ENCODE assay signal across 8 cellular contexts in the genomic region with DNA sequence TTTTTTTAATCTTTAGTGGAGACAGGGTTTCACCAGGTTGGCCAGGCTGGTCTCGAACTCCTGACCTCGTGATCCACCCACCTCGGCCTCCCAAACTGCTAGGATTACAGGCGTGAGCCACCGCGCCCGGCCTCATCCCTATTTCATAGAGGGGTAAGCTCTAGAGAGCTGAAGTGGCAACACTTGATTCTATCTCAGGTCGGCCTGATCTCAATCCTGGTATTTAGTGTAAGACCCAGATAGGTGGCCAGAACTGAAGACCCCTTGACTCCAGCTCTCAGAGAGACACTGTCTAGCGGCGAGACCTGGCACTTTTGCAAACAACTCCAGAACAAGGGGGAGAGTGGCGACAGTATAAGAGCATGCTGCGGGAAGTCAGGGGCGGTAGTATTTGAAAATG. TPM values are rescaled to one million over a fixed set of nuclear protein-coding genes. Genes with fewer than 3 reads are reported as not detected.
DNase-seq lines count a peak whose midpoint lies in the region; ATAC-seq and TF ChIP-seq lines count a peak whose summit lies in the region.
"Not testable (repeated sequence)": the region's sequence is repeated elsewhere in the genome, so short reads cannot be mapped to it uniquely, and the experiment has no call there.

No MANE protein-coding gene starts in this region.

- H3K27ac Mint-ChIP-seq in progenitor cell of endocrine pancreas = peak overlapping the region; percentile 86

- H3K27ac ChIP-seq in ascending aorta = peak overlapping the region; percentile 54 to 62
- H3K27ac ChIP-seq in esophagus squamous epithelium = peak overlapping the region; percentile 82 to 96 (median 90)
- peak overlapping the region in 1 of 3 donors; percentile 56 for H3K27ac ChIP-seq in right lobe of liver
- H3K27ac ChIP-seq in uterus = peak overlapping the region; percentile 79 to 85

- H3K4me3 ChIP-seq in GM08714 (ENCODE audit: low read length) = peak overlapping the region; percentile 9; the same call in 1 of the 2 replicates
- peak overlapping the region; percentile 84 to 97 for H3K4me3 ChIP-seq in ascending aorta
- H3K4me3 ChIP-seq in esophagus squamous epithelium = peak overlapping the region; percentile 76 to 98 (median 90)
- peak overlapping the region; percentile 73 to 99 (median 84) for H3K4me3 ChIP-seq in right lobe of liver
- H3K4me3 ChIP-seq in uterus = peak overlapping the region; percentile 40 to 78

- not testable (repeated sequence) for H3K9me3 Mint-ChIP-seq in progenitor cell of endocrine pancreas (ENCODE audit: low read depth)

- H3K4me1 Mint-ChIP-seq in progenitor cell of endocrine pancreas (ENCODE audit: low read depth) = peaks cover 11% of the 10 kb centered on the region

- WGBS in esophagus squamous epithelium, 2 donors = 25 to 38% methylated on average over 4 to 8 of the region's 13 CpGs
- WGBS in right lobe of liver (ENCODE audit: insufficient coverage, low coverage, low lambda C conversion rate, missing lambda C conversion rate) = 34% methylated on average over 11 of the region's 13 CpGs

- H3K27me3 ChIP-seq in ascending aorta, esophagus squamous epithelium, right lobe of liver, uterus: not testable (repeated sequence)

- ATAC-seq in HG03432 (IDR thresholded peaks at IDR 0.05; ENCODE audit: unreplicated experiment) (peak; percentile 7), SK-N-SH treated with all-trans-retinoic acid at 6 μM for 48 hours (peak; percentile 15), right lobe of liver (peak in 3 of 4 donors; percentile 4 to 18 (median 4))

- H3K4me3 Mint-ChIP-seq in progenitor cell of endocrine pancreas (ENCODE audit: low read depth) = peak overlapping the region; percentile 93

- not testable (repeated sequence) for TF ChIP-seq POLR2A in esophagus squamous epithelium (IDR thresholded peaks at IDR 0.05); right lobe of liver (IDR thresholded peaks at IDR 0.05); uterus (IDR thresholded peaks at IDR 0.05)

- TF ChIP-seq CTCF in ascending aorta (IDR thresholded peaks at IDR 0.05); esophagus squamous epithelium (IDR thresholded peaks at IDR 0.05); right lobe of liver (IDR thresholded peaks at IDR 0.05); progenitor cell of endocrine pancreas (IDR thresholded peaks at IDR 0.05; ENCODE audit: unreplicated experiment); uterus (IDR thresholded peaks at IDR 0.05): not testable (repeated sequence)

- peaks cover 0 to 13% of the 10 kb centered on the region in 2 donors for H3K4me1 ChIP-seq in ascending aorta
- H3K4me1 ChIP-seq in esophagus squamous epithelium = peaks cover 15 to 45% (median 18%) of the 10 kb centered on the region in 3 donors
- peaks cover 0 to 17% (median 5%) of the 10 kb centered on the region in 4 donors for H3K4me1 ChIP-seq in right lobe of liver
- H3K4me1 ChIP-seq in uterus = peaks cover 0 to 11% of the 10 kb centered on the region in 2 donors

- not testable (repeated sequence) for DNase-seq in ascending aorta (ENCODE audit: low spot score in 2 of 2); esophagus squamous epithelium (lab: John Stamatoyannopoulos, UW); right lobe of liver; progenitor cell of endocrine pancreas (ENCODE audit: low spot score, unreplicated experiment)
- peak in 1 of 2 donors; percentile 36 for DNase-seq in uterus

- H3K9me3 ChIP-seq in ascending aorta, esophagus squamous epithelium, right lobe of liver, uterus: not testable (repeated sequence)

- not testable (repeated sequence) for H3K36me3 ChIP-seq in ascending aorta, right lobe of liver, uterus
- H3K36me3 ChIP-seq in esophagus squamous epithelium = peaks cover 0 to 13% (median 0%) of the 10 kb centered on the region in 3 donors

- intact Hi-C loops in ascending aorta (cut with DNase I) = loop anchor here (1.0 to 5.0 kb wide), 5 partner anchors 8 to 209 kb away; partner anchors contain the start of genes CRAT, DOLK, DOLPP1 and NUP188
- intact Hi-C loops in esophagus squamous epithelium (cut with DNase I); right lobe of liver (cut with DNase I); uterus (cut with DNase I; ENCODE audit: low total_unique reads): not testable (repeated sequence)

- H3K27me3 Mint-ChIP-seq in progenitor cell of endocrine pancreas = not testable (repeated sequence)

- H3K36me3 Mint-ChIP-seq in progenitor cell of endocrine pancreas (ENCODE audit: insufficient read depth) = not testable (repeated sequence)

RNA-seq across cellular contexts. Expression of gene MIGA2, which starts 0.6 kb away (rescaled TPM):
- 39.9 TPM for total RNA-seq in ascending aorta
- 10 to 100 TPM; 27.5 to 49.3 (median 29.8) TPM for total RNA-seq in esophagus squamous epithelium
- total RNA-seq in right lobe of liver = 10 to 100 TPM in 4 of 6 experiments, 1 to 10 TPM in 2; 9.1 to 16.4 (median 10.8) TPM
- 42.6 and 45.4 TPM in 2 replicates for total RNA-seq in progenitor cell of endocrine pancreas
- 10 to 100 TPM; 13.2 to 36.5 (median 34.0) TPM for total RNA-seq in uterus

RNA-seq across cellular contexts. Expression of gene SH3GLB2, which starts 7.7 kb away (rescaled TPM):
- total RNA-seq in ascending aorta (138 TPM), esophagus squamous epithelium (100 to 1,000 TPM in 2 of 4 donors, 10 to 100 TPM in 2; 70.3 to 169 (median 113) TPM), right lobe of liver (10 to 100 TPM; 23.7 to 28.3 (median 24.7) TPM), progenitor cell of endocrine pancreas (182 and 183 TPM in 2 replicates), uterus (100 to 1,000 TPM in 1 of 4 donors, 10 to 100 TPM in 3; 35.1 to 126 (median 81.8) TPM)

RNA-seq across cellular contexts. Expression of gene DOLPP1, which starts 45.1 kb away (rescaled TPM):
- total RNA-seq in ascending aorta (41.7 TPM), esophagus squamous epithelium (10 to 100 TPM in 3 of 4 donors, 1 to 10 TPM in 1; 9.7 to 23.0 (median 19.3) TPM), right lobe of liver (10 to 100 TPM; 10.1 to 16.8 (median 13.3) TPM), progenitor cell of endocrine pancreas (29.1 and 29.3 TPM in 2 replicates), uterus (10 to 100 TPM in 1 of 4 donors, 1 to 10 TPM in 2, not detected in 1; 1.0 to 10.2 (median 9.7) TPM)

Comparison
In these comparisons a context has a peak if more than half of its experiments do, and no peak if none do; other contexts are left out.
1. H3K4me3 ChIP-seq: peak in every context shown above with its lines; median percentile 90 in ascending aorta; 90 in esophagus squamous epithelium; 84 in right lobe of liver; 59 in uterus; 9 in GM08714.